In genomic region chr3:27713066-27713400, GRCh38 we compare ENCODE assay signal across 8 cellular contexts. TPM values are rescaled to one million over a fixed set of nuclear protein-coding genes. Genes with fewer than 3 reads are reported as not detected.
DNase-seq lines count a peak whose midpoint lies in the region; ATAC-seq and TF ChIP-seq lines count a peak whose summit lies in the region.

No MANE protein-coding gene starts in this region.

- ATAC-seq in right lobe of liver (peak; percentile 34 to 47 (median 42)), HG03097 (IDR thresholded peaks at IDR 0.05; ENCODE audit: low FRiP score, unreplicated experiment) (no peak)

- H3K9me3 ChIP-seq in breast epithelium (no peaks in the 10 kb centered on the region), right lobe of liver (no peaks in the 10 kb centered on the region), testis (no peaks in the 10 kb centered on the region)

- TF ChIP-seq POLR2A in breast epithelium (IDR thresholded peaks at IDR 0.05), result no peak
- TF ChIP-seq POLR2A in right lobe of liver (IDR thresholded peaks at IDR 0.05), result no peak
- TF ChIP-seq POLR2A in testis (IDR thresholded peaks at IDR 0.05), result no peak

- peaks cover 0 to 30% of the 10 kb centered on the region in 2 donors for H3K27me3 ChIP-seq in breast epithelium
- H3K27me3 ChIP-seq in right lobe of liver, result peaks cover 0 to 23% of the 10 kb centered on the region in 2 donors
- no peaks in the 10 kb centered on the region for H3K27me3 ChIP-seq in testis

- H3K36me3 ChIP-seq in breast epithelium (no peaks in the 10 kb centered on the region), right lobe of liver (no peaks in the 10 kb centered on the region), testis (ENCODE audit: low read depth, missing control alignments) (no peaks in the 10 kb centered on the region)

- TF ChIP-seq CTCF in breast epithelium (IDR thresholded peaks at IDR 0.05) (no peak), right lobe of liver (IDR thresholded peaks at IDR 0.05) (no peak), testis (IDR thresholded peaks at IDR 0.05) (no peak)

- WGBS in right lobe of liver (ENCODE audit: insufficient coverage, low coverage, low lambda C conversion rate, missing lambda C conversion rate), result under 1% methylated on average over 17 of the region's 17 CpGs
- WGBS in testis, 2 donors, result 0% methylated on average over 17 of the region's 17 CpGs

- DNase-seq in DMS53 (lab: John Stamatoyannopoulos, UW) (peak; percentile 24), DMS53 treated with DMSO at 0.1 percent for 48 hours (lab: John Stamatoyannopoulos, UW; ENCODE audit: unreplicated experiment) (no peak), breast epithelium (ENCODE audit: low spot score in 2 of 2) (no peak), right lobe of liver (peak in 1 of 3 donors; percentile 31), testis (no peak), cerebellar nuclear complex (lab: John Stamatoyannopoulos, UW) (no peak)
- DNase-seq in stimulated activated CD4-positive, alpha-beta T cell treated with anti-CD3 and anti-CD28 coated beads, Interleukin-15, amount 100 ng/mL, for 24 hours, result no peak

- H3K27ac ChIP-seq in breast epithelium, result no peak overlapping the region
- H3K27ac ChIP-seq in right lobe of liver, result no peak overlapping the region
- peak overlapping the region in 1 of 2 donors; percentile 25 for H3K27ac ChIP-seq in testis

- H3K4me1 ChIP-seq in breast epithelium (no peaks in the 10 kb centered on the region), right lobe of liver (peaks cover 0 to 29% (median 0%) of the 10 kb centered on the region in 4 donors), testis (peaks cover 7% of the 10 kb centered on the region)

- intact Hi-C loops in breast epithelium (cut with DNase I; ENCODE audit: low total_unique reads), result no loop called here
- intact Hi-C loops in right lobe of liver (cut with DNase I), result loop anchor here in 1 of 2 donors (10.0 kb wide), 1 partner anchor 612 kb away; no protein-coding TSS in a partner anchor
- intact Hi-C loops in testis (cut with DNase I; ENCODE audit: low total_unique reads), result loop anchor here (5.0 kb wide), 2 partner anchors 614 to 634 kb away; partner anchors contain the start of genes AZI2 and ZCWPW2

- peak overlapping the region; percentile 50 to 77 (median 54) for H3K4me3 ChIP-seq in breast epithelium
- H3K4me3 ChIP-seq in right lobe of liver, result peak overlapping the region; percentile 30 to 53 (median 52)
- H3K4me3 ChIP-seq in testis, result peak overlapping the region; percentile 51 to 55

RNA-seq across cellular contexts. Expression of gene EOMES, which starts 9.1 kb away (rescaled TPM):
- total RNA-seq in breast epithelium (under 1 TPM in 2 of 3 donors, not detected in 1; 0.48 to 0.88 TPM), right lobe of liver (1 to 10 TPM in 1 of 6 experiments, under 1 TPM in 5; 0.11 to 1.0 (median 0.33) TPM), testis (under 1 TPM; 0.71 to 0.93 TPM)
- polyA plus RNA-seq in testis (ENCODE audit: insufficient read depth, low read depth, low replicate concordance), result 0.84 TPM
